In the genomic region with DNA sequence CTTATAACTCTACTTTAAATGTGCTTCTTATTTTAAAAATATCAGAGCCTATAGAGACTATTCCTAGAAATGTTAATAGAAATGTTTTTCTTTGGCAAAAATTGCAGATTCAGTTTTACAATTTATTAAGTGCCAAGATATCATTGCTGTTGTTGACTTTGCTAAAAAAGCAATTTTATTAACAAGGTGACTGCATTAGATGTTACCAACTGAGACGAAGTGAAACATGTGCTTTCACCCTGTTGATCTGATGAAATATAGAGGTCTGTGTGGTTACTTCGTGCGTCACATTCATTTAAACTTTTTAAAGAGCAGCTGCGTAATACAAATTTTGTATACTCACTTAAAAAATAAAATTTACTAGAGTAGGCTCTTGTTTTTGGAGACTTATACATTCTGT, we compare ENCODE assay signal across 1 cellular context.
TF ChIP-seq lines count a peak whose summit lies in the region.

No MANE protein-coding gene starts in this region.

TF ChIP-seq in GM12878, 131 proteins besides CTCF, POLR2A, EP300 and RAD21:
- peak; percentile 66 for TF ChIP-seq CREB1 (IDR thresholded peaks at IDR 0.05; ENCODE audit: low read depth)
- TF ChIP-seq DPF2 (IDR thresholded peaks at IDR 0.05), result no peak
- TF ChIP-seq, protein P1, sequence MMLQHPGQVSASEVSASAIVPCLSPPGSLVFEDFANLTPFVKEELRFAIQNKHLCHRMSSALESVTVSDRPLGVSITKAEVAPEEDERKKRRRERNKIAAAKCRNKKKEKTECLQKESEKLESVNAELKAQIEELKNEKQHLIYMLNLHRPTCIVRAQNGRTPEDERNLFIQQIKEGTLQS (IDR thresholded peaks at IDR 0.05; ENCODE audit: borderline replicate concordance, extremely low read depth, low read depth, low read length), result no peak
- TF ChIP-seq BRCA1 (IDR thresholded peaks at IDR 0.05; ENCODE audit: low read depth, low read length), result no peak
- peak; percentile 48; the same call in 1 of the 2 replicates for TF ChIP-seq RUNX3 (IDR thresholded peaks at IDR 0.05; ENCODE audit: low read length)
- TF ChIP-seq CREM (IDR thresholded peaks at IDR 0.05; ENCODE audit: low read depth), result peak; percentile 50; the same call in 1 of the 2 replicates
- TF ChIP-seq SUPT20H (IDR thresholded peaks at IDR 0.05; ENCODE audit: borderline replicate concordance, control insufficient read depth, low read depth, low read length), result no peak
